14 cellular contexts compared by ENCODE assay signal in the genomic region with DNA sequence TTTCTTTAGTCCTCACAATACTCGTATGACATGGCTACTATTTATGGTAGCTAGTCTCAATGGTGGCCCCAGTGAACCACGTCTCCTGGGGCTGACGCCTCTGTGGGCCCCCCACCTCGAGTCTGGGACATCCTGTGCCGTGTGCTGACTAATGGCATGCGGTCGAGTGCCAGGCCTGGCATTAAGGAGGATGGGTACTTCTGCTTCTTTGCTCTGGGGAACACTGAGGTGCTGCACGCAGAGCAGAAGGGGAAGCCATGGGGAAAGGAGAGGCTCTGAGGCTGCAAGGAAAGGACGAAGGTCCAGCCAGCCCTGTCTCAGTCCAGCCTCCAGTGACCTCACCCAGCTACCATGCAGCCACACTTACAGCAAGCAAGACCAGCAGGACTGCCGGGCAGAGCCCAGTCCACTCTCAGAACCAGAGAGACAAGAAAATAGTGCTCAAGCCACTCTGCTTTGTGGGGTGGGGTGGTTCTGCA. TPM values are rescaled to one million over a fixed set of nuclear protein-coding genes. Genes with fewer than 3 reads are reported as not detected.
DNase-seq lines count a peak whose midpoint lies in the region; TF ChIP-seq lines count a peak whose summit lies in the region.
"Had no signal": no experiment of that assay in that cellular context is flagged by ENCODE, and none has a peak within 500 bp of the region (broad histone marks: within the 10 kb centered on the region; RNA-seq: fewer than 3 reads in every experiment).

No MANE protein-coding gene starts in this region.

- no peaks in the 10 kb centered on the region for H3K27me3 ChIP-seq in mammary epithelial cell (ENCODE audit: insufficient read depth, low read length)
- H3K27me3 ChIP-seq in CD4-positive, alpha-beta memory T cell (ENCODE audit: insufficient read depth, low read length), result no peaks in the 10 kb centered on the region
- H3K27me3 ChIP-seq: hepatocyte had no signal

- H3K36me3 Mint-ChIP-seq in MCF 10A (ENCODE audit: insufficient read depth, unreplicated experiment) (no peaks in the 10 kb centered on the region), glutamatergic neuron (ENCODE audit: unreplicated experiment) (no peaks in the 10 kb centered on the region)
- H3K36me3 Mint-ChIP-seq in CD4-positive, alpha-beta memory T cell, result no peaks in the 10 kb centered on the region

- no peak overlapping the region for H3K27ac ChIP-seq in mammary epithelial cell (ENCODE audit: insufficient read depth, low read depth, low read length)
- no peak overlapping the region for H3K27ac ChIP-seq in CD4-positive, alpha-beta memory T cell (ENCODE audit: low read depth, low read length)
- H3K27ac ChIP-seq: hepatocyte had no signal

- no TSS peak for BruUV-seq in MCF 10A (replicated peaks; lab: Mats Ljungman, UMichigan)
- BruUV-seq in mammary epithelial cell (replicated peaks; lab: Mats Ljungman, UMichigan), result no TSS peak

- H3K9me3 ChIP-seq in mammary epithelial cell (replicated peaks; ENCODE audit: insufficient read depth, low read length), result no peaks in the 10 kb centered on the region
- no peaks in the 10 kb centered on the region for H3K9me3 ChIP-seq in CD4-positive, alpha-beta memory T cell (ENCODE audit: control insufficient read depth in 1 of 2, low read length in 2 of 2)

- H3K4me1 ChIP-seq in mammary epithelial cell (ENCODE audit: insufficient read depth, low read length), result peaks cover 23% of the 10 kb centered on the region
- peaks cover 4% of the 10 kb centered on the region for H3K4me1 ChIP-seq in CD4-positive, alpha-beta memory T cell (ENCODE audit: insufficient read depth, low read length)

- DNase-seq in MCF 10A (ENCODE audit: unreplicated experiment), result peak; percentile 32
- no peak for DNase-seq in mammary epithelial cell
- DNase-seq in astrocyte of the hippocampus (ENCODE audit: low read depth, low spot score), result peak; percentile 26
- peak; percentile 36 for DNase-seq in medulla oblongata (ENCODE audit: extremely low spot score)
- no peak for DNase-seq in CD4-positive, alpha-beta memory T cell
- DNase-seq in ecto neural progenitor cell (ENCODE audit: low spot score), result no peak
- DNase-seq in glutamatergic neuron, result no peak
- DNase-seq in epidermal melanocyte (ENCODE audit: insufficient read length, low spot score), result no peak
- DNase-seq: activated gamma-delta T cell; cortex of kidney; H9; NCI-H1417; stimulated activated naive CD4-positive, alpha-beta T cell had no signal

- dilution Hi-C loops in mammary epithelial cell (cut with HindIII; ENCODE audit: low sequenced_read_pairs), result no loop called here

- 86% methylated on average over 10 of the region's 10 CpGs for WGBS in mammary epithelial cell (ENCODE audit: low coverage, missing lambda C conversion rate)

- POLR2A ChIA-PET in MCF 10A (lab: Yijun Ruan, JAX), result interaction anchor here (0.6 to 1.0 kb wide), 2 partner anchors 12 to 108 kb away, joined by 3 to 5 read pairs; no protein-coding TSS in a partner anchor
- POLR2A ChIA-PET in CD4-positive, alpha-beta memory T cell (lab: Charles Lee; ENCODE audit: partially characterized antibody), result no interaction called here

- intact Hi-C loops in MCF 10A (cut with micrococcal nuclease), result no loop called here
- intact Hi-C loops in mammary epithelial cell (cut with micrococcal nuclease), result no loop called here
- intact Hi-C loops in CD4-positive, alpha-beta memory T cell (cut with micrococcal nuclease), result no loop called here

- peaks cover 29% of the 10 kb centered on the region for H3K4me1 Mint-ChIP-seq in MCF 10A (ENCODE audit: insufficient read depth, unreplicated experiment)
- peaks cover 4 to 6% (median 5%) of the 10 kb centered on the region in 4 donors for H3K4me1 Mint-ChIP-seq in CD4-positive, alpha-beta memory T cell
- peaks cover 45% of the 10 kb centered on the region for H3K4me1 Mint-ChIP-seq in glutamatergic neuron (ENCODE audit: low read depth, unreplicated experiment)

- TF ChIP-seq CTCF in MCF 10A (IDR thresholded peaks at IDR 0.05; ENCODE audit: unreplicated experiment) (no peak), mammary epithelial cell (conservative IDR thresholded peaks at IDR 0.05 in 1 of 2, IDR thresholded peaks at IDR 0.05 in 1 of 2; ENCODE audit: extremely low read depth in 1 of 2, insufficient read depth in 1 of 2, low read depth in 1 of 2, low read length in 2 of 2) (no peak), glutamatergic neuron (IDR thresholded peaks at IDR 0.05; ENCODE audit: partially characterized antibody, unreplicated experiment) (no peak)

- no peak overlapping the region for H2AFZ ChIP-seq in mammary epithelial cell (ENCODE audit: low read depth, low read length)
- H2AFZ ChIP-seq: hepatocyte had no signal

- H3K27ac Mint-ChIP-seq in MCF 10A (ENCODE audit: low read depth, unreplicated experiment) (no peak overlapping the region), glutamatergic neuron (ENCODE audit: unreplicated experiment) (no peak overlapping the region)
- H3K27ac Mint-ChIP-seq in CD4-positive, alpha-beta memory T cell, result no peak overlapping the region

- H3K9me3 Mint-ChIP-seq in MCF 10A (ENCODE audit: unreplicated experiment) (no peaks in the 10 kb centered on the region), glutamatergic neuron (ENCODE audit: unreplicated experiment) (peaks cover 15% of the 10 kb centered on the region)
- no peaks in the 10 kb centered on the region for H3K9me3 Mint-ChIP-seq in CD4-positive, alpha-beta memory T cell
- H3K9me3 Mint-ChIP-seq: H9 had no signal

- H3K4me3 Mint-ChIP-seq in MCF 10A (ENCODE audit: unreplicated experiment) (no peak overlapping the region), glutamatergic neuron (ENCODE audit: unreplicated experiment) (no peak overlapping the region)
- no peak overlapping the region for H3K4me3 Mint-ChIP-seq in CD4-positive, alpha-beta memory T cell
- H3K4me3 Mint-ChIP-seq: H9 had no signal

- H3K4me2 ChIP-seq in mammary epithelial cell (ENCODE audit: insufficient read depth, low read depth, low read length), result no peak overlapping the region
- H3K4me2 ChIP-seq: hepatocyte had no signal

- H4K20me1 ChIP-seq in mammary epithelial cell (ENCODE audit: insufficient read depth, low read length), result no peaks in the 10 kb centered on the region

- in situ Hi-C loops in mammary epithelial cell (cut with MboI; ENCODE audit: low sequenced_read_pairs in 2 of 2), result no loop called here

- H3K36me3 ChIP-seq in mammary epithelial cell (ENCODE audit: insufficient read depth, low read length), result no peaks in the 10 kb centered on the region
- no peaks in the 10 kb centered on the region for H3K36me3 ChIP-seq in CD4-positive, alpha-beta memory T cell (ENCODE audit: insufficient read depth, low read length)

- H3K27me3 Mint-ChIP-seq in MCF 10A (ENCODE audit: insufficient read depth, unreplicated experiment) (no peaks in the 10 kb centered on the region), glutamatergic neuron (ENCODE audit: unreplicated experiment) (peaks cover 7% of the 10 kb centered on the region)
- H3K27me3 Mint-ChIP-seq in CD4-positive, alpha-beta memory T cell, result no peaks in the 10 kb centered on the region

- CTCF ChIA-PET in MCF 10A (lab: Yijun Ruan, JAX), result interaction anchor here (1.0 to 2.0 kb wide), 2 partner anchors 15 to 35 kb away, joined by 5 to 6 read pairs; no protein-coding TSS in a partner anchor
- CTCF ChIA-PET in mammary epithelial cell (lab: Charles Lee; ENCODE audit: low non-redundant PET), result no interaction called here
- CTCF ChIA-PET in CD4-positive, alpha-beta memory T cell (lab: Charles Lee; ENCODE audit: partially characterized antibody), result no interaction called here

- H3K4me3 ChIP-seq in mammary epithelial cell (replicated peaks in 1 of 3; ENCODE audit: insufficient read depth in 1 of 3, low read depth in 2 of 3, low read length in 3 of 3), result no peak overlapping the region
- no peak overlapping the region for H3K4me3 ChIP-seq in CD4-positive, alpha-beta memory T cell (ENCODE audit: low read length in 2 of 2)
- H3K4me3 ChIP-seq: hepatocyte had no signal

- H3K79me2 ChIP-seq in mammary epithelial cell (ENCODE audit: insufficient read depth, low read length), result peaks cover 5% of the 10 kb centered on the region
- H3K79me2 ChIP-seq: hepatocyte had no signal

- H3K9ac ChIP-seq in mammary epithelial cell (ENCODE audit: insufficient read depth, low read length), result no peak overlapping the region

RNA-seq across cellular contexts. Expression of gene MPRIP, which starts 5.7 kb away (rescaled TPM):
- total RNA-seq in MCF 10A (2022) (214 and 230 TPM in 2 replicates), mammary epithelial cell (100 to 1,000 TPM; 168 to 352 TPM), glutamatergic neuron (ENCODE audit: unreplicated experiment) (863 TPM)
- polyA plus RNA-seq in mammary epithelial cell, result 171 TPM
- 766 TPM for polyA minus RNA-seq in mammary epithelial cell
- total RNA-seq in CD4-positive, alpha-beta memory T cell, result 100 to 1,000 TPM; 250 to 255 TPM
- polyA plus RNA-seq in CD4-positive, alpha-beta memory T cell, result 10 to 100 TPM; 48.4 to 53.2 TPM

Comparison
In these comparisons a context has a peak if more than half of its experiments do, and no peak if none do; other contexts are left out.
1. DNase-seq: peak in MCF 10A (single experiment), astrocyte of the hippocampus (single experiment) and medulla oblongata (single experiment); none in mammary epithelial cell (single experiment), CD4-positive, alpha-beta memory T cell (0 of 5), ecto neural progenitor cell (single experiment), glutamatergic neuron (single experiment) and epidermal melanocyte (single experiment).